Comparison of ENCODE assay signal across 29 cellular contexts in genomic region chr2:146221826-146222225, GRCh38.
"Had no signal": no experiment of that assay in that cellular context is flagged by ENCODE, and none has a peak within 500 bp of the region (broad histone marks: within the 10 kb centered on the region; RNA-seq: fewer than 3 reads in every experiment).

No MANE protein-coding gene starts in this region.

- H3K9ac ChIP-seq: neural progenitor cell, parathyroid adenoma had no signal

- ATAC-seq: naive thymus-derived CD4-positive, alpha-beta T cell; natural killer cell; psoas muscle; right cardiac atrium; sciatic nerve; stimulated activated memory B cell treated with anti-CD40 and anti-IgM and Interleukin-4, amounts not matched to agents 10 μg/mL and 1 μg/mL and 100 μg/mL, for 72 hours; stimulated activated naive CD8-positive, alpha-beta T cell treated with anti-CD3 and anti-CD28 coated beads, Interleukin-15, Interleukin-2, amounts not matched to agents 100 U/mL and 50 U/mL, for 24 hours had no signal

- H2AFZ ChIP-seq: neural progenitor cell, parathyroid adenoma had no signal

- FAIRE-seq: urothelium cell line had no signal

- H3K4me2 ChIP-seq: neural progenitor cell, smooth muscle cell had no signal

- H3K27me3 ChIP-seq: neural progenitor cell, ovary, spleen, stomach, thyroid gland, tibial nerve, upper lobe of left lung, vagina had no signal

- H3K36me3 ChIP-seq: neural progenitor cell, ovary, spleen, stomach, thoracic aorta, thyroid gland, tibial nerve, upper lobe of left lung, vagina had no signal

- H3K4me1 ChIP-seq: neural progenitor cell, parathyroid adenoma, psoas muscle, spleen, stomach, thyroid gland, tibial nerve, upper lobe of left lung, vagina had no signal

- DNase-seq: naive thymus-derived CD4-positive, alpha-beta T cell; natural killer cell; occipital lobe; ovary; posterior cingulate gyrus; psoas muscle; right cardiac atrium; spleen; stimulated activated CD4-positive, alpha-beta T cell treated with anti-CD3 and anti-CD28 coated beads, Interleukin-12 subunit alpha, Interleukin-12 subunit beta, amount 100 ng/mL, for 4 hours; stimulated activated CD4-positive, alpha-beta T cell treated with anti-CD3 and anti-CD28 coated beads, Interleukin-1b, Interleukin-23, amount 100 ng/mL, for 48 hours; stimulated activated CD4-positive, alpha-beta T cell treated with anti-CD3 and anti-CD28 coated beads, Interleukin-4, amount 100 ng/mL, for 1 hour; stimulated activated CD4-positive, alpha-beta T cell treated with anti-CD3 and anti-CD28 coated beads, Interleukin-4, amount 100 ng/mL, for 4 hours; stimulated activated CD8-positive, alpha-beta memory T cell treated with anti-CD3 and anti-CD28 coated beads, Interleukin-4, amount 100 ng/mL, for 48 hours; stimulated activated naive CD4-positive, alpha-beta T cell; stimulated activated naive CD8-positive, alpha-beta T cell treated with anti-CD3 and anti-CD28 coated beads, Interleukin-15, Interleukin-2, amounts not matched to agents 100 U/mL and 50 U/mL, for 24 hours; stomach; thyroid gland; trophoblast cell; upper lobe of left lung had no signal

- H3K9me3 ChIP-seq: ovary, psoas muscle, spleen, stomach, thoracic aorta, thyroid gland, tibial nerve, upper lobe of left lung, vagina had no signal

- H3K79me2 ChIP-seq: parathyroid adenoma had no signal

- H3K4me3 ChIP-seq: neural progenitor cell, ovary, psoas muscle, skin epidermis, smooth muscle cell, spleen, stomach, thoracic aorta, thyroid gland, tibial nerve, upper lobe of left lung, vagina had no signal

- H3K27ac ChIP-seq: neural progenitor cell, ovary, parathyroid adenoma, psoas muscle, skin epidermis, spleen, stomach, thoracic aorta, thyroid gland, tibial nerve, upper lobe of left lung, vagina had no signal
